8 cellular contexts compared by ENCODE assay signal in genomic region chr14:100375963-100376735, GRCh38. TPM values are rescaled to one million over a fixed set of nuclear protein-coding genes. Genes with fewer than 3 reads are reported as not detected.
DNase-seq lines count a peak whose midpoint lies in the region; ATAC-seq and TF ChIP-seq lines count a peak whose summit lies in the region.

TSS of gene WDR25 (plus strand) at chr14:100376485.

- TF ChIP-seq EP300 in neural cell (conservative IDR thresholded peaks at IDR 0.05; ENCODE audit: poor library complexity, severe bottlenecking): peak; percentile 60

- H3K9me3 Mint-ChIP-seq in H9: peaks cover 0 to 2% of the 10 kb centered on the region in 2 experiments; a peak in 2 of 5 replicates
- H3K9me3 Mint-ChIP-seq in stimulated activated naive CD8-positive, alpha-beta T cell treated with anti-CD3 and anti-CD28 coated beads, Interleukin-15, amount 100 ng/mL, for 72 hours: no peaks in the 10 kb centered on the region

- H3K27ac Mint-ChIP-seq in H9: peak within 1 kb of the TSS; percentile 96 to 99 (median 98)
- peak within 1 kb of the TSS; percentile 99 to 100 for H3K27ac Mint-ChIP-seq in stimulated activated naive CD8-positive, alpha-beta T cell treated with anti-CD3 and anti-CD28 coated beads, Interleukin-15, amount 100 ng/mL, for 72 hours

- no peak for TF ChIP-seq CTCF in H9 (conservative IDR thresholded peaks at IDR 0.05)
- TF ChIP-seq CTCF in fibroblast of the aortic adventitia (IDR thresholded peaks at IDR 0.05; ENCODE audit: insufficient read depth, low read length): no peak
- TF ChIP-seq CTCF in neural cell (IDR thresholded peaks at IDR 0.05; ENCODE audit: poor library complexity, severe bottlenecking): no peak

- H3F3A ChIP-seq in neural cell (ENCODE audit: insufficient read depth, low read length, poor library complexity, severe bottlenecking): no peaks in the 10 kb centered on the region

- peak; percentile 73 for TF ChIP-seq POLR2A in Raji (IDR thresholded peaks at IDR 0.05; ENCODE audit: insufficient read depth, low read depth, low read length)

- H2AFZ ChIP-seq in H9 (ENCODE audit: low read length): no peak within 1 kb of the TSS
- peak within 1 kb of the TSS; percentile 70 for H2AFZ ChIP-seq in neural cell (ENCODE audit: low read depth, low read length)

- H3K79me2 ChIP-seq in H9 (ENCODE audit: insufficient read depth, low read length) (no peaks in the 10 kb centered on the region), neural cell (replicated peaks; ENCODE audit: insufficient read depth, low read length) (peaks cover 12% of the 10 kb centered on the region)

- H3K36me3 ChIP-seq in ES-I3 (ENCODE audit: insufficient read depth, low read length) (no peaks in the 10 kb centered on the region), neural cell (ENCODE audit: insufficient read depth, low read length) (no peaks in the 10 kb centered on the region)

- H3K27me3 ChIP-seq in H9 (ENCODE audit: insufficient read depth, low read length) (no peaks in the 10 kb centered on the region), neural cell (ENCODE audit: insufficient read depth, low read depth, low read length) (no peaks in the 10 kb centered on the region)

- H2BK120ac ChIP-seq in H9 (ENCODE audit: low read depth, low read length, poor library complexity, severe bottlenecking): no peak within 1 kb of the TSS

- H3K4me3 ChIP-seq in fibroblast of the aortic adventitia (ENCODE audit: low read depth, low read length) (peak within 1 kb of the TSS; percentile 98), neural cell (ENCODE audit: low read length) (peak within 1 kb of the TSS; percentile 96)

- H3K9ac ChIP-seq in ES-I3 (ENCODE audit: low read depth, low read length) (peak within 1 kb of the TSS; percentile 93), H9 (ENCODE audit: extremely low read depth, insufficient read length, low read length) (peak within 1 kb of the TSS; percentile 96), neural cell (ENCODE audit: low read length) (peak within 1 kb of the TSS; percentile 75)

- TF ChIP-seq RAD21 in neural cell (conservative IDR thresholded peaks at IDR 0.05): no peak

- H3K9me3 ChIP-seq in ES-I3 (ENCODE audit: control insufficient read depth, insufficient read depth, low read length): no peaks in the 10 kb centered on the region
- H3K9me3 ChIP-seq in H9 (ENCODE audit: control insufficient read depth, low read depth, low read length): no peaks in the 10 kb centered on the region
- no peaks in the 10 kb centered on the region for H3K9me3 ChIP-seq in neural cell (ENCODE audit: low read length)

- no peak within 1 kb of the TSS for H4K8ac ChIP-seq in H9 (replicated peaks; ENCODE audit: insufficient read length, low read depth, low read length)

- peak within 1 kb of the TSS; percentile 46 for H4K5ac ChIP-seq in H9 (ENCODE audit: insufficient read length, low read depth, low read length)

- H2BK12ac ChIP-seq in H9 (ENCODE audit: insufficient read length, low read depth, low read length): no peak within 1 kb of the TSS

- no peak within 1 kb of the TSS for H2BK20ac ChIP-seq in H9 (ENCODE audit: low read depth, low read length, poor library complexity, severe bottlenecking)

- peak within 1 kb of the TSS; percentile 75 for H3T11ph ChIP-seq in H9 (ENCODE audit: low read length)

- ATAC-seq in stimulated activated naive CD8-positive, alpha-beta T cell treated with anti-CD3 and anti-CD28 coated beads, Interleukin-15, amount 100 ng/mL, for 72 hours: peak; percentile 81

- H3K23me2 ChIP-seq in H9 (ENCODE audit: insufficient read length, low read depth, low read length, poor library complexity, severe bottlenecking): peaks cover 16% of the 10 kb centered on the region

- peak within 1 kb of the TSS; percentile 81 for H3K18ac ChIP-seq in H9 (ENCODE audit: insufficient read length, low read depth, low read length)

- no peaks in the 10 kb centered on the region for H3K79me1 ChIP-seq in H9 (ENCODE audit: insufficient read depth, low read depth, low read length, poor library complexity, severe bottlenecking)

- peaks cover 47 to 53% of the 10 kb centered on the region in 2 experiments for H3K4me1 Mint-ChIP-seq in H9
- peaks cover 45% of the 10 kb centered on the region for H3K4me1 Mint-ChIP-seq in stimulated activated naive CD8-positive, alpha-beta T cell treated with anti-CD3 and anti-CD28 coated beads, Interleukin-15, amount 100 ng/mL, for 72 hours

- peak within 1 kb of the TSS; percentile 81 for H3K14ac ChIP-seq in H9 (ENCODE audit: insufficient read depth, low read length)

- H3K4me1 ChIP-seq in ES-I3 (ENCODE audit: insufficient read depth, low read length) (peaks cover 22% of the 10 kb centered on the region), H9 (ENCODE audit: insufficient read depth, low read length) (peaks cover 7% of the 10 kb centered on the region; the same call in 1 of the 2 replicates)

- peaks cover 6 to 11% (median 9%) of the 10 kb centered on the region in 3 experiments; a peak in 6 of 7 replicates for H3K36me3 Mint-ChIP-seq in H9 (ENCODE audit: insufficient read depth in 1 of 3, low read depth in 3 of 3)

- H3K4ac ChIP-seq in H9 (ENCODE audit: low read depth, low read length): no peak within 1 kb of the TSS; the same call in 1 of the 2 replicates

- H2BK5ac ChIP-seq in H9 (ENCODE audit: insufficient read length, low read length): peak within 1 kb of the TSS; percentile 71

- no peak within 1 kb of the TSS for H4K91ac ChIP-seq in H9 (ENCODE audit: insufficient read length, low read depth, low read length)

- no CpG with 5 or more reads among the region's 74 CpGs for WGBS in H9 (ENCODE audit: extremely low coverage, insufficient read length, low lambda C conversion rate)

- H4K20me1 ChIP-seq in H9 (ENCODE audit: control insufficient read depth, insufficient read depth, insufficient read length) (no peaks in the 10 kb centered on the region), neural cell (ENCODE audit: insufficient read depth) (no peaks in the 10 kb centered on the region)

- H3K27me3 Mint-ChIP-seq in H9 (ENCODE audit: low read depth): no peaks in the 10 kb centered on the region
- H3K27me3 Mint-ChIP-seq in stimulated activated naive CD8-positive, alpha-beta T cell treated with anti-CD3 and anti-CD28 coated beads, Interleukin-15, amount 100 ng/mL, for 72 hours: no peaks in the 10 kb centered on the region

- no peak within 1 kb of the TSS; the same call in 1 of the 2 replicates for H2BK15ac ChIP-seq in H9 (ENCODE audit: low read depth, low read length)

- peak within 1 kb of the TSS; percentile 92 to 94 for H3K4me3 Mint-ChIP-seq in H9
- peak within 1 kb of the TSS; percentile 86 to 93 for H3K4me3 Mint-ChIP-seq in stimulated activated naive CD8-positive, alpha-beta T cell treated with anti-CD3 and anti-CD28 coated beads, Interleukin-15, amount 100 ng/mL, for 72 hours

- no peak within 1 kb of the TSS for H3K23ac ChIP-seq in H9 (ENCODE audit: insufficient read length, low read depth, low read length)

- no peaks in the 10 kb centered on the region for H3K9me2 ChIP-seq in neural cell (ENCODE audit: insufficient read depth, low read length)

- DNase-seq in H9 (peak; percentile 97), M059J (ENCODE audit: low read depth) (peak; percentile 91), fibroblast of the aortic adventitia (ENCODE audit: low read depth) (peak; percentile 97)
- peak; percentile 89 for DNase-seq in activated effector memory CD4-positive, alpha-beta T cell treated with Interleukin-2 at 50 U/mL for 16 hours
- peak; percentile 96 for DNase-seq in stimulated activated naive CD8-positive, alpha-beta T cell treated with anti-CD3 and anti-CD28 coated beads, Interleukin-15, amount 100 ng/mL, for 72 hours

- H3K4me2 ChIP-seq in H9 (ENCODE audit: insufficient read depth, insufficient read length, low read length) (peak within 1 kb of the TSS; percentile 77), neural cell (ENCODE audit: low read length) (peak within 1 kb of the TSS; percentile 93)

- no peak within 1 kb of the TSS for H2AK5ac ChIP-seq in H9 (ENCODE audit: insufficient read length, low read length)

- H3K27ac ChIP-seq in H9 (ENCODE audit: insufficient read length, low read depth, low read length): peak within 1 kb of the TSS; percentile 81
- peak within 1 kb of the TSS; percentile 71 for H3K27ac ChIP-seq in neural cell (ENCODE audit: low read length)

- H3K56ac ChIP-seq in H9 (ENCODE audit: insufficient read length, low read depth, low read length): no peak within 1 kb of the TSS

TF ChIP-seq in neural cell, 6 proteins besides CTCF, POLR2A, EP300 and RAD21:
- peak; percentile 81 for TF ChIP-seq POLR2AphosphoS5 (IDR thresholded peaks at IDR 0.05)
- no peak for TF ChIP-seq REST (IDR thresholded peaks at IDR 0.05; ENCODE audit: borderline replicate concordance)
- no peak for TF ChIP-seq SMC3 (conservative IDR thresholded peaks at IDR 0.05; ENCODE audit: poor library complexity)
- peak; percentile 77 for TF ChIP-seq TAF1 (IDR thresholded peaks at IDR 0.05; ENCODE audit: low read depth)
- TF ChIP-seq MXI1 (conservative IDR thresholded peaks at IDR 0.05; ENCODE audit: poor library complexity, severe bottlenecking): peak; percentile 92
- TF ChIP-seq EZH2 (IDR thresholded peaks at IDR 0.05; ENCODE audit: borderline replicate concordance, insufficient read depth, low read length, poor library complexity, severe bottlenecking): no peak
TF ChIP-seq in neural cell: peak in this region for 3.

RNA-seq across cellular contexts. Expression of gene WDR25, which starts in this region (rescaled TPM):
- total RNA-seq in H9 (2021) (6.2 and 7.4 TPM in 2 replicates), fibroblast of the aortic adventitia (ENCODE audit: low replicate concordance) (15.7 and 21.1 TPM in 2 replicates)
- 22.4 and 22.8 TPM in 2 replicates for total RNA-seq in M059J (2014; rRNA removed; shearing (Covaris generic))
- polyA plus RNA-seq in neural cell: 26.3 and 30.2 TPM in 2 replicates
- 31.4 and 39.8 TPM in 2 replicates for polyA minus RNA-seq in neural cell

Comparison
In these comparisons a context has a peak if more than half of its experiments do, and no peak if none do; other contexts are left out.
1. Peak in every context shown above with its lines: DNase-seq, ATAC-seq, H3K4me3 ChIP-seq and H3K27ac ChIP-seq.